In the genomic region with DNA sequence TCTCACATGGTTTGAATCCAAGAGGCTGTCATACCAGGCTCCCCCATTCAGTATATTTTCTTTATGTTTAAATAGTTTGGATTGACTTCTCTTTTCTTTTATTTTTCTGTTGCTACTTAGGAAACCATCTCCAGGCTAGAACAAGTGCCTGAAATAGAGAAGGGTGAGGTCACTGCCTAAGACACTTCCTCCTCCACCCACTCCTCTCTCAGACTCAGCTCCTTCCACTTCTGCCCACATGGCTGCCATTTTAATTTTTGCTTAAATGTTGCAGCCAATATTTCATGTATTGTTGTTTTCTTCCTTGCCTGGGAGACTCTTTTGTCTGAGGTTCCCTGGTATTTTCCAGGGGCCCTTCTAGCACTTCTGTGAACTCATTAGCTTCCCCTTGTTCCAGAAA, we compare ENCODE assay signal across 15 cellular contexts.
DNase-seq lines count a peak whose midpoint lies in the region; ATAC-seq, FAIRE-seq and TF ChIP-seq lines count a peak whose summit lies in the region.
"Had no signal": no experiment of that assay in that cellular context is flagged by ENCODE, and none has a peak within 500 bp of the region (broad histone marks: within the 10 kb centered on the region; RNA-seq: fewer than 3 reads in every experiment).

No MANE protein-coding gene starts in this region.

- TF ChIP-seq EP300 in HepG2 (IDR thresholded peaks at IDR 0.05; ENCODE audit: low read depth in 2 of 2, low read length in 2 of 2) (no peak), HepG2 (CRISPR knock-in tag; IDR thresholded peaks at IDR 0.05; ENCODE audit: borderline replicate concordance) (no peak)

- no peaks in the 10 kb centered on the region for H3K9me2 ChIP-seq in Loucy (replicated peaks; ENCODE audit: low read depth, low read length)
- H3K9me2 ChIP-seq in GM23338 (ENCODE audit: insufficient read depth): peaks cover 4% of the 10 kb centered on the region; the same call in 1 of the 2 replicates

- H3K79me2 ChIP-seq in HepG2 (ENCODE audit: insufficient read depth, low read length): no peaks in the 10 kb centered on the region
- no peaks in the 10 kb centered on the region for H3K79me2 ChIP-seq in Loucy (ENCODE audit: insufficient read depth, low read length)
- H3K79me2 ChIP-seq in GM23338 (replicated peaks; ENCODE audit: insufficient read depth): no peaks in the 10 kb centered on the region

- H3K4me1 ChIP-seq in liver (ENCODE audit: control insufficient read depth in 4 of 4, insufficient read depth in 4 of 4, low read length in 3 of 4): peaks cover 0 to 2% (median 0%) of the 10 kb centered on the region in 4 donors
- no peaks in the 10 kb centered on the region for H3K4me1 ChIP-seq in HepG2 (ENCODE audit: insufficient read depth, low read length)
- H3K4me1 ChIP-seq in Loucy (ENCODE audit: insufficient read depth, low read length, poor library complexity, severe bottlenecking): peaks cover 4% of the 10 kb centered on the region
- peaks cover 14% of the 10 kb centered on the region for H3K4me1 ChIP-seq in GM23338 (ENCODE audit: insufficient read depth)
- H3K4me1 ChIP-seq: BLaER1, Peyer's patch had no signal

- CTCF ChIA-PET in HepG2 (lab: Yijun Ruan, JAX; ENCODE audit: low intra/inter-chr PET ratio, low total read pairs): no interaction called here

- no peak for TF ChIP-seq CTCF in liver (IDR thresholded peaks at IDR 0.05; ENCODE audit: low read depth, low read length, missing input control)
- no peak for TF ChIP-seq CTCF in HepG2 (CRISPR knock-in tag; IDR thresholded peaks at IDR 0.05)
- TF ChIP-seq CTCF in Loucy (conservative IDR thresholded peaks at IDR 0.05; ENCODE audit: low read length): no peak
- TF ChIP-seq CTCF in GM23338 (conservative IDR thresholded peaks at IDR 0.05; ENCODE audit: low read depth in 2 of 2): no peak

- H3K27ac ChIP-seq in liver (ENCODE audit: low read depth in 1 of 2, low read length in 2 of 2): no peak overlapping the region
- H3K27ac ChIP-seq in HepG2 (ENCODE audit: extremely low read length, insufficient read depth, low read length): no peak overlapping the region
- H3K27ac ChIP-seq in GM23338 (ENCODE audit: low read depth): no peak overlapping the region
- H3K27ac ChIP-seq: BLaER1, gastrocnemius medialis, Peyer's patch had no signal

- peaks cover 2 to 6% of the 10 kb centered on the region in 2 donors for H3K9me3 Mint-ChIP-seq in activated T-cell treated with anti-CD3 and anti-CD28 coated beads, Interleukin-2, amount 50 U/mL, for 72 hours
- H3K9me3 Mint-ChIP-seq in stimulated activated effector memory CD8-positive, alpha-beta T cell treated with anti-CD3 and anti-CD28 coated beads, Interleukin-12 subunit alpha, Interleukin-12 subunit beta, amount 100 ng/mL, for 72 hours: peaks cover 7% of the 10 kb centered on the region
- H3K9me3 Mint-ChIP-seq in GM23338: no peaks in the 10 kb centered on the region

- TF ChIP-seq RAD21 in liver (IDR thresholded peaks at IDR 0.05): no peak
- TF ChIP-seq RAD21 in HepG2 (CRISPR knock-in tag; IDR thresholded peaks at IDR 0.05): no peak

- no peaks in the 10 kb centered on the region for H3F3A ChIP-seq in Loucy (ENCODE audit: low read depth)
- H3F3A ChIP-seq in GM23338 (replicated peaks; ENCODE audit: low read depth): no peaks in the 10 kb centered on the region

- TF ChIP-seq POLR2A in HepG2 (IDR thresholded peaks at IDR 0.05; ENCODE audit: insufficient read depth in 1 of 2, low read depth in 2 of 2, low read length in 2 of 2): no peak

- H3K9me3 ChIP-seq in liver (ENCODE audit: control insufficient read depth in 4 of 4, low read length in 3 of 4) (no peaks in the 10 kb centered on the region), HepG2 (ENCODE audit: low read length) (no peaks in the 10 kb centered on the region), Loucy (ENCODE audit: insufficient read depth, low read depth, low read length) (no peaks in the 10 kb centered on the region)
- H3K9me3 ChIP-seq: BLaER1, gastrocnemius medialis, Peyer's patch had no signal

- H3K36me3 ChIP-seq in liver (ENCODE audit: control insufficient read depth in 4 of 4, insufficient read depth in 3 of 4, low read depth in 1 of 4, low read length in 3 of 4) (no peaks in the 10 kb centered on the region), HepG2 (replicated peaks in 1 of 2; ENCODE audit: control insufficient read depth in 1 of 2, insufficient read depth in 2 of 2, low read length in 2 of 2) (no peaks in the 10 kb centered on the region), Loucy (ENCODE audit: insufficient read depth, low read length) (no peaks in the 10 kb centered on the region), GM23338 (ENCODE audit: insufficient read depth) (no peaks in the 10 kb centered on the region)
- H3K36me3 ChIP-seq: BLaER1, gastrocnemius medialis, Peyer's patch had no signal

- peak overlapping the region; percentile 95 for H3K27ac Mint-ChIP-seq in activated T-cell treated with anti-CD3 and anti-CD28 coated beads, Interleukin-2, amount 50 U/mL, for 72 hours
- peak overlapping the region; percentile 98 for H3K27ac Mint-ChIP-seq in stimulated activated effector memory CD8-positive, alpha-beta T cell treated with anti-CD3 and anti-CD28 coated beads, Interleukin-12 subunit alpha, Interleukin-12 subunit beta, amount 100 ng/mL, for 72 hours
- no peak overlapping the region for H3K27ac Mint-ChIP-seq in GM23338
- H3K27ac Mint-ChIP-seq: brain had no signal

- H3K4me3 ChIP-seq in liver (ENCODE audit: low read depth in 1 of 3, low read length in 3 of 3) (no peak overlapping the region), HepG2 (replicated peaks in 1 of 3; ENCODE audit: insufficient read depth in 1 of 3, low read depth in 2 of 3, low read length in 3 of 3) (no peak overlapping the region), Loucy (ENCODE audit: low read length, poor library complexity, severe bottlenecking) (no peak overlapping the region), GM23338 (no peak overlapping the region)
- H3K4me3 ChIP-seq: BLaER1, gastrocnemius medialis, Peyer's patch had no signal

- H3K4me2 ChIP-seq in HepG2 (ENCODE audit: low read depth, low read length): no peak overlapping the region
- H3K4me2 ChIP-seq in Loucy (ENCODE audit: low read depth, low read length, poor library complexity, severe bottlenecking): no peak overlapping the region
- H3K4me2 ChIP-seq in GM23338: no peak overlapping the region
- H3K4me2 ChIP-seq: BLaER1 had no signal

- ATAC-seq in HepG2 (no peak), GM23338 (no peak)
- ATAC-seq in activated T-cell treated with anti-CD3 and anti-CD28 coated beads, Interleukin-2, amount 50 U/mL, for 72 hours (replicated peaks in 1 of 2): peak; percentile 47 to 63
- ATAC-seq in stimulated activated effector memory CD8-positive, alpha-beta T cell treated with anti-CD3 and anti-CD28 coated beads, Interleukin-12 subunit alpha, Interleukin-12 subunit beta, amount 100 ng/mL, for 72 hours: peak; percentile 76
- ATAC-seq: gastrocnemius medialis had no signal

- intact Hi-C loops in HepG2 (cut with micrococcal nuclease; ENCODE audit: unreplicated experiment): no loop called here

- H4K20me1 ChIP-seq in HepG2 (ENCODE audit: insufficient read depth, low read length): no peaks in the 10 kb centered on the region
- H4K20me1 ChIP-seq in Loucy (ENCODE audit: insufficient read depth, low read length, poor library complexity, severe bottlenecking): no peaks in the 10 kb centered on the region
- H4K20me1 ChIP-seq in GM23338 (replicated peaks; ENCODE audit: insufficient read depth): no peaks in the 10 kb centered on the region
- H4K20me1 ChIP-seq: BLaER1 had no signal

- peak overlapping the region; percentile 15 to 66 for H3K4me3 Mint-ChIP-seq in activated T-cell treated with anti-CD3 and anti-CD28 coated beads, Interleukin-2, amount 50 U/mL, for 72 hours
- H3K4me3 Mint-ChIP-seq in stimulated activated effector memory CD8-positive, alpha-beta T cell treated with anti-CD3 and anti-CD28 coated beads, Interleukin-12 subunit alpha, Interleukin-12 subunit beta, amount 100 ng/mL, for 72 hours: peak overlapping the region; percentile 31
- H3K4me3 Mint-ChIP-seq in GM23338: no peak overlapping the region
- H3K4me3 Mint-ChIP-seq: brain had no signal

- peaks cover 56% of the 10 kb centered on the region for H3K4me1 Mint-ChIP-seq in activated T-cell treated with anti-CD3 and anti-CD28 coated beads, Interleukin-2, amount 50 U/mL, for 72 hours (ENCODE audit: low read depth)
- peaks cover 70% of the 10 kb centered on the region for H3K4me1 Mint-ChIP-seq in stimulated activated effector memory CD8-positive, alpha-beta T cell treated with anti-CD3 and anti-CD28 coated beads, Interleukin-12 subunit alpha, Interleukin-12 subunit beta, amount 100 ng/mL, for 72 hours
- peaks cover 35% of the 10 kb centered on the region for H3K4me1 Mint-ChIP-seq in GM23338

- POLR2A ChIA-PET in HepG2 (lab: Yijun Ruan, JAX): no interaction called here

- H3K27me3 ChIP-seq in liver (ENCODE audit: control insufficient read depth in 4 of 4, insufficient read depth in 4 of 4, low read length in 3 of 4) (no peaks in the 10 kb centered on the region), HepG2 (ENCODE audit: control insufficient read depth in 1 of 2, insufficient read depth in 2 of 2, low read length in 2 of 2) (no peaks in the 10 kb centered on the region), Loucy (ENCODE audit: insufficient read depth, low read length, poor library complexity, severe bottlenecking) (no peaks in the 10 kb centered on the region), GM23338 (ENCODE audit: insufficient read depth) (no peaks in the 10 kb centered on the region)
- H3K27me3 ChIP-seq: BLaER1, gastrocnemius medialis, Peyer's patch had no signal

- BruUV-seq in HepG2 (replicated peaks; lab: Mats Ljungman, UMichigan): no TSS peak

- no peak for FAIRE-seq in HepG2 (lab: Jason Lieb, UNC)

- H3K9ac ChIP-seq in liver (ENCODE audit: low read depth in 1 of 2, low read length in 2 of 2) (no peak overlapping the region), HepG2 (ENCODE audit: insufficient read depth, low read depth, low read length) (no peak overlapping the region), Loucy (ENCODE audit: low read depth, low read length, poor library complexity, severe bottlenecking) (no peak overlapping the region)
- H3K9ac ChIP-seq: BLaER1 had no signal

- H3K27me3 Mint-ChIP-seq in activated T-cell treated with anti-CD3 and anti-CD28 coated beads, Interleukin-2, amount 50 U/mL, for 72 hours (ENCODE audit: low read depth): no peaks in the 10 kb centered on the region
- H3K27me3 Mint-ChIP-seq in GM23338 (ENCODE audit: insufficient read depth, low read depth, poor library complexity): no peaks in the 10 kb centered on the region
- H3K27me3 Mint-ChIP-seq: brain had no signal

- no peak overlapping the region for H2AFZ ChIP-seq in HepG2 (ENCODE audit: low read length)
- peak overlapping the region; percentile 19 for H2AFZ ChIP-seq in Loucy (ENCODE audit: low read length)
- H2AFZ ChIP-seq in GM23338: no peak overlapping the region

- peaks cover 2 to 6% of the 10 kb centered on the region in 2 donors for H3K36me3 Mint-ChIP-seq in activated T-cell treated with anti-CD3 and anti-CD28 coated beads, Interleukin-2, amount 50 U/mL, for 72 hours (ENCODE audit: insufficient read depth in 2 of 2)
- H3K36me3 Mint-ChIP-seq in stimulated activated effector memory CD8-positive, alpha-beta T cell treated with anti-CD3 and anti-CD28 coated beads, Interleukin-12 subunit alpha, Interleukin-12 subunit beta, amount 100 ng/mL, for 72 hours: peaks cover 19% of the 10 kb centered on the region
- no peaks in the 10 kb centered on the region for H3K36me3 Mint-ChIP-seq in GM23338 (ENCODE audit: low read depth)
- H3K36me3 Mint-ChIP-seq: brain had no signal

- in situ Hi-C loops in HepG2 (cut with HindIII; ENCODE audit: extremely low pct_ligation_motif_present, low pct_unique_long_range_greater_than_20kb): no loop called here

- DNase-seq in HepG2 (ENCODE audit: low spot score): no peak
- DNase-seq in activated T-cell treated with anti-CD3 and anti-CD28 coated beads, Interleukin-2, amount 50 U/mL, for 72 hours: peak in 1 of 2 donors; percentile 20
- no peak for DNase-seq in stimulated activated effector memory CD8-positive, alpha-beta T cell treated with anti-CD3 and anti-CD28 coated beads, Interleukin-12 subunit alpha, Interleukin-12 subunit beta, amount 100 ng/mL, for 72 hours (ENCODE audit: low spot score in 2 of 2)
- DNase-seq in GM23338 (ENCODE audit: low spot score): no peak
- DNase-seq in superior temporal gyrus (ENCODE audit: extremely low spot score): no peak
- DNase-seq in NAMALWA (ENCODE audit: low spot score): no peak
- DNase-seq: gastrocnemius medialis, GF-D8, NCI-H1105, NCI-H226, Peyer's patch had no signal

Comparison
In these comparisons a context has a peak if more than half of its experiments do, and no peak if none do; other contexts are left out.
1. ATAC-seq: peak in activated T-cell treated with anti-CD3 and anti-CD28 coated beads, Interleukin-2, amount 50 U/mL, for 72 hours (2 of 2) and stimulated activated effector memory CD8-positive, alpha-beta T cell treated with anti-CD3 and anti-CD28 coated beads, Interleukin-12 subunit alpha, Interleukin-12 subunit beta, amount 100 ng/mL, for 72 hours (single experiment); none in HepG2 (single experiment) and GM23338 (single experiment).